Comparison of ENCODE assay signal across 12 cellular contexts in the genomic region with DNA sequence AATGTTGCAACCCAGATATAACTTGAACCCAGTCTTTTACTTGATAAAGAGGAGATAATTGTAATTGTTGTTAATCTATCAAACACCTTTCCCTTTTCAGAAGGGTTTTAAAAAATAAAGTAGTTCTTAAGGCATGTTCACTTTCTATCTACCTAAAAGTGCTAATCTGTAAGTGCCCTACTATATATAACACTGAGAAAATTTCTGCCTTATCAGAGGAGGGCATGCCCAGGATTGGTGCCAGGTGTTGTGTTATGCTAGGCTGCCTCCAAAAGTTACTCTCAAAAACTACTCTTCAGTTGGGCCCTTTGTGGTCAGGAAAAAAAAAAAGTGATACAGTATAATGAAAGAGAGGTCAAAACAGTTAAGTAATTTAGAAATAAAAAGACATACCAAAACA.
A peak's percentile ranks its signal among the peaks of the same experiment; 100 is the strongest.
DNase-seq lines count a peak whose midpoint lies in the region; TF ChIP-seq lines count a peak whose summit lies in the region.
"Had no signal": no experiment of that assay in that cellular context is flagged by ENCODE, and none has a peak within 500 bp of the region (broad histone marks: within the 10 kb centered on the region; RNA-seq: fewer than 3 reads in every experiment).

No MANE protein-coding gene starts in this region.

- H3K36me3 ChIP-seq in HEK293 (ENCODE audit: control insufficient read depth in 2 of 2, insufficient read depth in 1 of 2, low read length in 2 of 2): no peaks in the 10 kb centered on the region
- no peaks in the 10 kb centered on the region for H3K36me3 ChIP-seq in parathyroid adenoma (ENCODE audit: control insufficient read depth, insufficient read depth, low read length)
- H3K36me3 ChIP-seq: BE2C had no signal

- H2AFZ ChIP-seq in parathyroid adenoma: no peak overlapping the region

- DNase-seq in DMS79 (lab: John Stamatoyannopoulos, UW) (peak; percentile 39), coronary artery (ENCODE audit: low spot score) (no peak), NCI-H526 treated with DMSO at 0.1 percent for 48 hours (lab: John Stamatoyannopoulos, UW) (no peak), NK-92 (lab: John Stamatoyannopoulos, UW; ENCODE audit: unreplicated experiment) (no peak)
- no peak for DNase-seq in stimulated activated CD4-positive, alpha-beta T cell treated with anti-CD3 and anti-CD28 coated beads, Interleukin-2, amount 100 ng/mL, for 24 hours
- DNase-seq in stimulated activated CD4-positive, alpha-beta T cell treated with anti-CD3 and anti-CD28 coated beads, Interleukin-4, amount 100 ng/mL, for 1 hour: no peak
- DNase-seq: activated CD4-positive, CD25-positive, alpha-beta regulatory T cell; activated T-cell treated with anti-CD3 and anti-CD28 coated beads, Interleukin-2, amount 50 U/mL, for 24 hours; nephron progenitor cell had no signal

- H3K9ac ChIP-seq in parathyroid adenoma: no peak overlapping the region

- CTCF ChIA-PET in HEK293 (lab: Yijun Ruan, JAX): interaction anchor here (0.8 kb wide), 2 partner anchors 10 to 15 kb away, joined by 3 read pairs; no protein-coding TSS in a partner anchor

- TF ChIP-seq CTCF in HEK293 (tag by site-specific recombination; IDR thresholded peaks at IDR 0.05) (no peak), coronary artery (IDR thresholded peaks at IDR 0.05) (no peak), parathyroid adenoma (IDR thresholded peaks at IDR 0.05) (no peak)

- H3K4me3 ChIP-seq in HEK293 (ENCODE audit: low read depth, low read length) (no peak overlapping the region), coronary artery (peak overlapping the region; percentile 62), parathyroid adenoma (ENCODE audit: low read depth, low read length) (peak overlapping the region; percentile 27)

- H3K4me2 ChIP-seq in parathyroid adenoma (ENCODE audit: low read length): peak overlapping the region; percentile 52

- no peak overlapping the region for H3K27ac ChIP-seq in HEK293 (ENCODE audit: extremely low read depth, low read depth, low read length)
- peak overlapping the region; percentile 87 to 88 for H3K27ac ChIP-seq in coronary artery
- no peak overlapping the region for H3K27ac ChIP-seq in parathyroid adenoma

- peaks cover 6% of the 10 kb centered on the region for H3K79me2 ChIP-seq in parathyroid adenoma

- no peaks in the 10 kb centered on the region for H3K27me3 ChIP-seq in parathyroid adenoma (ENCODE audit: control insufficient read depth, insufficient read depth, low read length)
- H3K27me3 ChIP-seq: BE2C had no signal

- POLR2A ChIA-PET in HEK293 (lab: Yijun Ruan, JAX): no interaction called here

- H3K4me1 ChIP-seq in HEK293 (ENCODE audit: control insufficient read depth, insufficient read depth, low read length) (peaks cover 26% of the 10 kb centered on the region), parathyroid adenoma (peaks cover 10% of the 10 kb centered on the region)

- H3K9me3 ChIP-seq in HEK293 (ENCODE audit: control insufficient read depth, insufficient read depth, low read depth, low read length) (no peaks in the 10 kb centered on the region), parathyroid adenoma (ENCODE audit: control insufficient read depth, low read length) (no peaks in the 10 kb centered on the region)
- H3K9me3 ChIP-seq: BE2C had no signal

TF ChIP-seq in HEK293, 187 proteins besides CTCF, POLR2A, EP300 and RAD21:
- TF ChIP-seq ZNF600 (tag by site-specific recombination; IDR thresholded peaks at IDR 0.05): no peak
- TF ChIP-seq, protein P1, sequence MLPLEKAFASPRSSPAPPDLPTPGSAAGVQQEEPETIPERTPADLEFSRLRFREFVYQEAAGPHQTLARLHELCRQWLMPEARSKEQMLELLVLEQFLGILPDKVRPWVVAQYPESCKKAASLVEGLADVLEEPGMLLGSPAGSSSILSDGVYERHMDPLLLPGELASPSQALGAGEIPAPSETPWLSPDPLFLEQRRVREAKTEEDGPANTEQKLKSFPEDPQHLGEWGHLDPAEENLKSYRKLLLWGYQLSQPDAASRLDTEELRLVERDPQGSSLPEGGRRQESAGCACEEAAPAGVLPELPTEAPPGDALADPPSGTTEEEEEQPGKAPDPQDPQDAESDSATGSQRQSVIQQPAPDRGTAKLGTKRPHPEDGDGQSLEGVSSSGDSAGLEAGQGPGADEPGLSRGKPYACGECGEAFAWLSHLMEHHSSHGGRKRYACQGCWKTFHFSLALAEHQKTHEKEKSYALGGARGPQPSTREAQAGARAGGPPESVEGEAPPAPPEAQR (tag by site-specific recombination; IDR thresholded peaks at IDR 0.05): no peak
- TF ChIP-seq, protein P2, sequence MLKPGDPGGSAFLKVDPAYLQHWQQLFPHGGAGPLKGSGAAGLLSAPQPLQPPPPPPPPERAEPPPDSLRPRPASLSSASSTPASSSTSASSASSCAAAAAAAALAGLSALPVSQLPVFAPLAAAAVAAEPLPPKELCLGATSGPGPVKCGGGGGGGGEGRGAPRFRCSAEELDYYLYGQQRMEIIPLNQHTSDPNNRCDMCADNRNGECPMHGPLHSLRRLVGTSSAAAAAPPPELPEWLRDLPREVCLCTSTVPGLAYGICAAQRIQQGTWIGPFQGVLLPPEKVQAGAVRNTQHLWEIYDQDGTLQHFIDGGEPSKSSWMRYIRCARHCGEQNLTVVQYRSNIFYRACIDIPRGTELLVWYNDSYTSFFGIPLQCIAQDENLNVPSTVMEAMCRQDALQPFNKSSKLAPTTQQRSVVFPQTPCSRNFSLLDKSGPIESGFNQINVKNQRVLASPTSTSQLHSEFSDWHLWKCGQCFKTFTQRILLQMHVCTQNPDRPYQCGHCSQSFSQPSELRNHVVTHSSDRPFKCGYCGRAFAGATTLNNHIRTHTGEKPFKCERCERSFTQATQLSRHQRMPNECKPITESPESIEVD (tag by site-specific recombination; IDR thresholded peaks at IDR 0.05): peak; percentile 26; the same call in 1 of the 2 replicates
- TF ChIP-seq ZNF341 (tag by site-specific recombination; IDR thresholded peaks at IDR 0.05; ENCODE audit: low read depth): no peak
- 0 out of 2 replicates have a peak, but pooled peaks have one; percentile 53 for TF ChIP-seq ZNF10 (tag by site-specific recombination; IDR thresholded peaks at IDR 0.05)
- no peak for TF ChIP-seq ZNF623 (tag by site-specific recombination; IDR thresholded peaks at IDR 0.05)
- no peak for TF ChIP-seq GLI2 (tag by site-specific recombination; IDR thresholded peaks at IDR 0.05; ENCODE audit: borderline replicate concordance, low read depth)

Comparison
In these comparisons a context has a peak if more than half of its experiments do, and no peak if none do; other contexts are left out.
1. H3K27ac ChIP-seq: peak in coronary artery (2 of 2); none in HEK293 (single experiment) and parathyroid adenoma (single experiment).